ENCODE assay signal across 21 cellular contexts in genomic region chr14:63594455-63595372, GRCh38.
"Had no signal": no experiment of that assay in that cellular context is flagged by ENCODE, and none has a peak within 500 bp of the region (broad histone marks: within the 10 kb centered on the region; RNA-seq: fewer than 3 reads in every experiment).

No MANE protein-coding gene starts in this region.

- H3K27ac Mint-ChIP-seq: natural killer cell treated with Interleukin-12 subunit alpha and Interleukin-12 subunit beta and Interleukin-15 and Interleukin-18, amount 100 ng/mL, for 72 hours had no signal

- H3K4me3 Mint-ChIP-seq: natural killer cell treated with Interleukin-12 subunit alpha and Interleukin-12 subunit beta and Interleukin-15 and Interleukin-18, amount 100 ng/mL, for 72 hours; stimulated activated naive B cell treated with anti-CD40 and anti-IgM and Interleukin-4, amounts not matched to agents 10 μg/mL and 1 μg/mL and 100 μg/mL, for 72 hours had no signal

- H3K27me3 ChIP-seq: dorsolateral prefrontal cortex, esophagus muscularis mucosa, gastroesophageal sphincter, hepatocyte, vagina had no signal

- H3K4me1 ChIP-seq: esophagus muscularis mucosa, gastroesophageal sphincter, vagina had no signal

- H3K4me3 ChIP-seq: dorsolateral prefrontal cortex, esophagus muscularis mucosa, gastroesophageal sphincter, hepatocyte, lung, vagina had no signal

- H3K27ac ChIP-seq: dorsolateral prefrontal cortex, epithelial cell of prostate, esophagus muscularis mucosa, gastroesophageal sphincter, hepatocyte, vagina had no signal

- H3K79me2 ChIP-seq: hepatocyte had no signal

- FAIRE-seq: endometrium had no signal

- H2AFZ ChIP-seq: hepatocyte had no signal

- H3K9me3 ChIP-seq: vagina had no signal

- H3K27me3 Mint-ChIP-seq: natural killer cell treated with Interleukin-12 subunit alpha and Interleukin-12 subunit beta and Interleukin-15 and Interleukin-18, amount 100 ng/mL, for 72 hours; stimulated activated naive B cell treated with anti-CD40 and anti-IgM and Interleukin-4, amounts not matched to agents 10 μg/mL and 1 μg/mL and 100 μg/mL, for 72 hours had no signal

- ATAC-seq: gastroesophageal sphincter; left colon; left ventricle myocardium superior; sciatic nerve; stimulated activated naive B cell treated with anti-CD40 and anti-IgM and Interleukin-4, amounts not matched to agents 10 μg/mL and 1 μg/mL and 100 μg/mL, for 72 hours had no signal

- H3K4me2 ChIP-seq: hepatocyte had no signal

- DNase-seq: cortex of kidney; dorsolateral prefrontal cortex; effector CD8-positive, alpha-beta T cell; left colon; left ventricle myocardium superior; mesenchymal stem cell; midbrain; posterior cingulate gyrus; stimulated activated CD4-positive, alpha-beta T cell treated with anti-CD3 and anti-CD28 coated beads, Interleukin-2, amount 100 ng/mL, for 24 hours; stimulated activated CD4-positive, alpha-beta T cell treated with anti-CD3 and anti-CD28 coated beads, Interleukin-4, amount 100 ng/mL, for 4 hours; stimulated activated naive B cell treated with anti-CD40 and anti-IgM and Interleukin-4, amounts not matched to agents 10 μg/mL and 1 μg/mL and 100 μg/mL, for 72 hours; trophoblast cell had no signal
